ENCODE assay signal across 8 cellular contexts in the genomic region with DNA sequence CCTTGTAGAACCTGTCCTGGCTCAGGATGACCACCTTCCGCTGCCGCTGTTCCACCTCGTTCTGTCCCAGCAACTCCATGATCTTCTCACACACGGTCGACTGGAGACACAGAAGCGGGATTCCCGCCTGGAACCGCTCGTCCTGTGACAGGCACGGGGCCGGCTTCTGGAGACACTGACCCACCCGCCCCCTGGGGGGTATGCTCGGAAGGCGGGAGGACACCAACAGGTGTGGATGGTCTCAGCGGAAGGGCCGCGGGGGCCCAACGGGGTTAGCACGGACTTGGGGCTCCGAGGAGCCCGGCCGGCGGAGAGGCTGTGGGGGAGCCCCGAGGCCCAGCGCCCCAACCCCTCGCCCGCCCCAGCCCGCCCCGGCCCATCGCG. TPM values are rescaled to one million over a fixed set of nuclear protein-coding genes. Genes with fewer than 3 reads are reported as not detected.
DNase-seq lines count a peak whose midpoint lies in the region; ATAC-seq and TF ChIP-seq lines count a peak whose summit lies in the region.

No MANE protein-coding gene starts in this region.

- H3K9me3 ChIP-seq in cardiac muscle cell (ENCODE audit: low read depth) (no peaks in the 10 kb centered on the region), subcutaneous abdominal adipose tissue (ENCODE audit: control insufficient read depth in 5 of 5, low read length in 5 of 5) (no peaks in the 10 kb centered on the region)

- H3K36me3 ChIP-seq in cardiac muscle cell (peaks cover 11% of the 10 kb centered on the region), brain microvascular endothelial cell (replicated peaks) (peaks cover 15% of the 10 kb centered on the region), subcutaneous abdominal adipose tissue (ENCODE audit: control insufficient read depth in 5 of 5, insufficient read depth in 5 of 5, low read length in 5 of 5) (peaks cover 0 to 44% (median 36%) of the 10 kb centered on the region in 5 donors)

- H3K4me3 Mint-ChIP-seq in HFFc6, result peak overlapping the region; percentile 93

- in situ Hi-C loops in brain microvascular endothelial cell (cut with HindIII; ENCODE audit: low pct_ligation_motif_present, low sequenced_read_pairs), result no loop called here

- TF ChIP-seq CTCF in cardiac muscle cell (IDR thresholded peaks at IDR 0.05; ENCODE audit: low read depth, low read length) (peak; percentile 10), HFFc6 (IDR thresholded peaks at IDR 0.05) (peak; percentile 61), brain microvascular endothelial cell (IDR thresholded peaks at IDR 0.05; ENCODE audit: low read depth, low read length, missing control alignments) (peak; percentile 59)

- intact Hi-C loops in cardiac septum (cut with DNase I), result no loop called here

- H3K36me3 Mint-ChIP-seq in HFFc6 (ENCODE audit: low read depth), result peaks cover 7% of the 10 kb centered on the region; the same call in 1 of the 2 replicates

- peaks cover 10% of the 10 kb centered on the region for H3K4me1 Mint-ChIP-seq in HFFc6 (ENCODE audit: low read depth)

- H3K27me3 ChIP-seq in cardiac muscle cell (no peaks in the 10 kb centered on the region), brain microvascular endothelial cell (replicated peaks) (no peaks in the 10 kb centered on the region), subcutaneous abdominal adipose tissue (ENCODE audit: control insufficient read depth in 5 of 5, insufficient read depth in 4 of 5, low read length in 5 of 5) (no peaks in the 10 kb centered on the region)

- H3K27me3 Mint-ChIP-seq in HFFc6 (ENCODE audit: insufficient read depth), result peaks cover 2% of the 10 kb centered on the region; the same call in 1 of the 2 replicates

- H3K4me1 ChIP-seq in cardiac muscle cell (ENCODE audit: low read depth) (peaks cover 5% of the 10 kb centered on the region), subcutaneous abdominal adipose tissue (ENCODE audit: control insufficient read depth in 5 of 5, insufficient read depth in 5 of 5, low read length in 5 of 5) (peaks cover 2 to 20% (median 17%) of the 10 kb centered on the region in 5 donors)

- H3K27ac Mint-ChIP-seq in HFFc6, result peak overlapping the region; percentile 54

- peak overlapping the region; percentile 92 for H3K4me3 ChIP-seq in cardiac muscle cell
- H3K4me3 ChIP-seq in brain microvascular endothelial cell (ENCODE audit: low read depth, low read length), result peak overlapping the region; percentile 74
- H3K4me3 ChIP-seq in subcutaneous abdominal adipose tissue (ENCODE audit: low read depth in 1 of 5, low read length in 5 of 5), result peak overlapping the region; percentile 75 to 86 (median 83)

- H3K27ac ChIP-seq in cardiac muscle cell, result no peak overlapping the region
- H3K27ac ChIP-seq in brain microvascular endothelial cell, result no peak overlapping the region
- no peak overlapping the region for H3K27ac ChIP-seq in subcutaneous abdominal adipose tissue (ENCODE audit: low read depth, low read length)

- peak; percentile 34 to 50 for DNase-seq in cardiac muscle cell (ENCODE audit: low read depth in 1 of 2, low spot score in 1 of 2)
- no peak for DNase-seq in cardiac septum (ENCODE audit: low spot score)
- DNase-seq in HFFc6, result peak; percentile 25
- peak; percentile 42 for DNase-seq in NCI-H2227 (lab: John Stamatoyannopoulos, UW; ENCODE audit: unreplicated experiment)
- peak; percentile 14 for DNase-seq in brain microvascular endothelial cell
- DNase-seq in left kidney (ENCODE audit: low read depth, low spot score), result peak; percentile 84

- ATAC-seq in GM21825 (IDR thresholded peaks at IDR 0.05; ENCODE audit: unreplicated experiment), result no peak

- H3K9me3 Mint-ChIP-seq in HFFc6, result no peaks in the 10 kb centered on the region

- H3K9ac ChIP-seq in subcutaneous abdominal adipose tissue (ENCODE audit: low read length in 5 of 5), result peak overlapping the region; percentile 56 to 92 (median 90)

RNA-seq across cellular contexts. Expression of gene UCK1, which starts 0.5 kb away (rescaled TPM):
- total RNA-seq in cardiac muscle cell (39.5 and 57.1 TPM in 2 replicates), cardiac septum (23.9 TPM)
- polyA plus RNA-seq in cardiac muscle cell, result 45.4 and 48.8 TPM in 2 replicates
- total RNA-seq in HFFc6 (2021; fragmentation: NEBNext Ultra II Directional; extraction: Animal tissue kit (Norgen Biotek cat#: 25700)), result 10 to 100 TPM; 18.6 to 22.6 (median 20.8) TPM

RNA-seq across cellular contexts. Expression of gene PRRT1B, which starts 14.8 kb away (rescaled TPM):
- total RNA-seq in cardiac muscle cell, result not detected in 2 replicates
- not detected in 2 replicates for polyA plus RNA-seq in cardiac muscle cell
- total RNA-seq in cardiac septum, result not detected
- total RNA-seq in HFFc6 (2021; fragmentation: NEBNext Ultra II Directional; extraction: Animal tissue kit (Norgen Biotek cat#: 25700)), result not detected

RNA-seq across cellular contexts. Expression of gene POMT1, which starts 27.8 kb away (rescaled TPM):
- total RNA-seq in cardiac muscle cell, result 41.9 and 55.0 TPM in 2 replicates
- 37.4 and 60.6 TPM in 2 replicates for polyA plus RNA-seq in cardiac muscle cell
- total RNA-seq in cardiac septum, result 24.6 TPM
- 10 to 100 TPM; 39.0 to 45.7 (median 40.2) TPM for total RNA-seq in HFFc6 (2021; fragmentation: NEBNext Ultra II Directional; extraction: Animal tissue kit (Norgen Biotek cat#: 25700))

Comparison
In these comparisons a context has a peak if more than half of its experiments do, and no peak if none do; other contexts are left out.
1. CTCF ChIP-seq: peak in every context shown above with its lines; median percentile 61 in HFFc6; 59 in brain microvascular endothelial cell; 10 in cardiac muscle cell.